Comparison of ENCODE assay signal across 9 cellular contexts in the genomic region with DNA sequence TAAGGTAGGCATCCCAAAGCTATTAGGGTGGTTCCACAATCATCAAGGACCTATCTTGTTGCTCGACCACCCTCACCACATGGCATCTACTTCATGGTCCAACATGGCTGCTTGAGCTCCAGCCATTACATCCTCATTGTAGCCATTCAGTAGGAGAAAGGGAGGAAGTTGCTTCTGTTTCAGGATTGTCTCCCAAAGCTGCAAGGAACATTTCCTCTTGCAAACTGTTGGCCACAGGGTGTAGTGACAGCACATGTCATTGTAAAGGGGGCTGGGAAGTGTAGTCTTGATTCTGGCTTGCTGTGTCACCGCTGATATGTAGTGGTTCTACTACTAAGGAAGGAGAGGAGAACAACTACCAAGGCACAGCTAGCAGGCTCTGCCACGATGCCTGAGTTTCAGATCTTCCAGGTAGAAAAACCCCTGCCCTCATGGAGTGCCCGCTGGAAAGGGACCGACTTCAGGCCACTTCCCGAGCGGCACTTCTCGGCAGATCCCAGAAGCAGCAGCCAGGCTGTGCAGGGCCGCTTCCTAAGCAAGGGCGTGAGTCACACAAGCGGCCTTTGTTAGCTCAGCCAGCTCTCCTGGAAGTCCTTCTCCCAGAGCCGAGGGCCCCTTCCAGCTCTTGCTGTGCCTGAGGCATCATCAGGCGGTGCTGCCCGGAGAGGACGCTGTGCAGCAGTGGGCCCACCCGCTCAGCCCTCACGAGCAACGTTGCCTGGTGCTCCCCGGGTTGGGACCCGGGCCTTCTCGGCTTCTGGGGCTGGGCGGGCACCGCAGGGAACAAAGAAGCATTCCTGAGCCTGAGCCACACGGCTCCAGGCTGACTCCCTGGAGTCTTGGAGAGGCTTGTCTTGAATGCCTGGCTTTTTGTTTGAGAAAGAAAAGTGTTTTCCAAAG. TPM values are rescaled to one million over a fixed set of nuclear protein-coding genes. Genes with fewer than 3 reads are reported as not detected.
DNase-seq lines count a peak whose midpoint lies in the region; ATAC-seq and TF ChIP-seq lines count a peak whose summit lies in the region.
"Had no signal": no experiment of that assay in that cellular context is flagged by ENCODE, and none has a peak within 500 bp of the region (broad histone marks: within the 10 kb centered on the region; RNA-seq: fewer than 3 reads in every experiment).

No MANE protein-coding gene starts in this region.

- 0 out of 2 replicates have a peak, but pooled peaks cover 4% of the 10 kb centered on the region for H3F3A ChIP-seq in GM23338 (replicated peaks; ENCODE audit: low read depth)

- TF ChIP-seq CTCF in GM23338 (conservative IDR thresholded peaks at IDR 0.05; ENCODE audit: low read depth in 2 of 2) (no peak), astrocyte of the cerebellum (IDR thresholded peaks at IDR 0.05; ENCODE audit: low read depth, low read length, missing control alignments) (peak; percentile 37)

- H3K9me2 ChIP-seq in GM23338 (ENCODE audit: insufficient read depth), result no peaks in the 10 kb centered on the region

- peaks cover 26% of the 10 kb centered on the region for H3K27me3 Mint-ChIP-seq in GM23338 (ENCODE audit: insufficient read depth, low read depth, poor library complexity)
- peaks cover 0 to 3% of the 10 kb centered on the region in 2 donors for H3K27me3 Mint-ChIP-seq in CD8-positive, alpha-beta memory T cell

- ATAC-seq in GM23338, result peak; percentile 90
- ATAC-seq in right cardiac atrium, result peak; percentile 92 to 93

- WGBS in right cardiac atrium, result 46% methylated on average over 24 of the region's 24 CpGs

- peaks cover 17% of the 10 kb centered on the region for H3K4me1 Mint-ChIP-seq in GM23338
- no peaks in the 10 kb centered on the region for H3K4me1 Mint-ChIP-seq in CD8-positive, alpha-beta memory T cell

- no peaks in the 10 kb centered on the region for H4K20me1 ChIP-seq in GM23338 (replicated peaks; ENCODE audit: insufficient read depth)

- peaks cover 4% of the 10 kb centered on the region; the same call in 2 of the 3 replicates for H3K36me3 Mint-ChIP-seq in GM23338 (ENCODE audit: low read depth)
- H3K36me3 Mint-ChIP-seq in CD8-positive, alpha-beta memory T cell, result no peaks in the 10 kb centered on the region

- H3K27me3 ChIP-seq in GM23338 (ENCODE audit: insufficient read depth) (no peaks in the 10 kb centered on the region), right cardiac atrium (ENCODE audit: control insufficient read depth, insufficient read depth) (no peaks in the 10 kb centered on the region)
- no peaks in the 10 kb centered on the region for H3K27me3 ChIP-seq in CD8-positive, alpha-beta memory T cell (ENCODE audit: insufficient read depth, low read length, poor library complexity, severe bottlenecking)

- in situ Hi-C loops in astrocyte of the cerebellum (cut with HindIII; ENCODE audit: low sequenced_read_pairs), result loop anchor here (5.0 kb wide), 1 partner anchor 42 kb away; no protein-coding TSS in a partner anchor

- H3K79me2 ChIP-seq in GM23338 (replicated peaks; ENCODE audit: insufficient read depth), result no peaks in the 10 kb centered on the region

- H3K4me1 ChIP-seq in GM23338 (ENCODE audit: insufficient read depth) (0 out of 2 replicates have a peak, but pooled peaks cover 4% of the 10 kb centered on the region), right cardiac atrium (ENCODE audit: control insufficient read depth, insufficient read depth, low read length) (no peaks in the 10 kb centered on the region)
- H3K4me1 ChIP-seq in CD8-positive, alpha-beta memory T cell (ENCODE audit: insufficient read depth, low read length), result no peaks in the 10 kb centered on the region

- CTCF ChIA-PET in CD8-positive, alpha-beta memory T cell (lab: Charles Lee), result no interaction called here

- no peaks in the 10 kb centered on the region for H3K9me3 ChIP-seq in right cardiac atrium (ENCODE audit: control insufficient read depth, low read length)
- H3K9me3 ChIP-seq in CD8-positive, alpha-beta memory T cell (ENCODE audit: low read length), result no peaks in the 10 kb centered on the region

- no peaks in the 10 kb centered on the region for H3K9me3 Mint-ChIP-seq in GM23338
- H3K9me3 Mint-ChIP-seq in CD8-positive, alpha-beta memory T cell, result peaks cover 0 to under 1% (median 0%) of the 10 kb centered on the region in 5 donors

- H3K27ac ChIP-seq in GM23338 (ENCODE audit: low read depth), result peak overlapping the region; percentile 36
- peak overlapping the region; percentile 5 for H3K27ac ChIP-seq in right cardiac atrium (ENCODE audit: low read length)
- no peak overlapping the region for H3K27ac ChIP-seq in CD8-positive, alpha-beta memory T cell (ENCODE audit: low read depth, low read length)

- peak overlapping the region; percentile 5; the same call in 1 of the 2 replicates for H2AFZ ChIP-seq in GM23338

- no peak overlapping the region; the same call in 1 of the 2 replicates for H3K4me3 ChIP-seq in GM23338
- no peak overlapping the region for H3K4me3 ChIP-seq in astrocyte of the cerebellum (ENCODE audit: low read depth, low read length)
- H3K4me3 ChIP-seq in right cardiac atrium (ENCODE audit: low read length), result no peak overlapping the region
- no peak overlapping the region for H3K4me3 ChIP-seq in CD8-positive, alpha-beta memory T cell (ENCODE audit: low read length)

- peak overlapping the region; percentile 46; the same call in 1 of the 2 replicates for H3K4me2 ChIP-seq in GM23338

- peak overlapping the region; percentile 93 for H3K27ac Mint-ChIP-seq in GM23338
- no peak overlapping the region for H3K27ac Mint-ChIP-seq in CD8-positive, alpha-beta memory T cell

- H3K4me3 Mint-ChIP-seq in GM23338, result no peak overlapping the region
- no peak overlapping the region for H3K4me3 Mint-ChIP-seq in CD8-positive, alpha-beta memory T cell

- intact Hi-C loops in right cardiac atrium (cut with DNase I), result no loop called here

- no peaks in the 10 kb centered on the region for H3K36me3 ChIP-seq in GM23338 (ENCODE audit: insufficient read depth)
- no peaks in the 10 kb centered on the region for H3K36me3 ChIP-seq in CD8-positive, alpha-beta memory T cell (ENCODE audit: insufficient read depth, low read length)

- DNase-seq in GM23338 (ENCODE audit: low spot score) (peak; percentile 79), astrocyte of the cerebellum (ENCODE audit: low read depth) (peak; percentile 81), right cardiac atrium (peak; percentile 82 to 89 (median 85)), retina (peak; percentile 68), NCI-H524 (lab: John Stamatoyannopoulos, UW) (no peak), NCI-H510A (lab: John Stamatoyannopoulos, UW) (no peak), NCI-H526 (lab: John Stamatoyannopoulos, UW) (no peak)
- no peak for DNase-seq in CD8-positive, alpha-beta memory T cell
- DNase-seq: NCI-H2029 had no signal

- POLR2A ChIA-PET in CD8-positive, alpha-beta memory T cell (lab: Charles Lee), result no interaction called here

TF ChIP-seq in GM23338, 12 proteins besides CTCF, POLR2A, EP300 and RAD21:
- no peak for TF ChIP-seq CREB1 (CRISPR knock-in tag; IDR thresholded peaks at IDR 0.05; ENCODE audit: low read depth)

RNA-seq across cellular contexts. Expression of gene HS6ST1, which starts 58.2 kb away (rescaled TPM):
- 76.4 and 106 TPM in 2 replicates for total RNA-seq in GM23338 (2014; rRNA removed; shearing (Covaris generic))
- polyA plus RNA-seq in GM23338 (2016; fragmentation: Nextera tagmentation; extraction: Ambion mirVana), result 21.1 and 22.5 TPM in 2 replicates
- total RNA-seq in right cardiac atrium, result 10 to 100 TPM; 13.3 to 28.4 (median 21.1) TPM
- polyA plus RNA-seq in right cardiac atrium, result 19.8 TPM
- 10 to 100 TPM; 18.0 to 18.2 TPM for total RNA-seq in CD8-positive, alpha-beta memory T cell
- 4.6 TPM for polyA plus RNA-seq in CD8-positive, alpha-beta memory T cell

Comparison
In these comparisons a context has a peak if more than half of its experiments do, and no peak if none do; other contexts are left out.
1. DNase-seq: peak in GM23338 (single experiment), astrocyte of the cerebellum (single experiment), right cardiac atrium (3 of 3) and retina (single experiment); none in NCI-H524 (0 of 2), NCI-H510A (single experiment), CD8-positive, alpha-beta memory T cell (0 of 5) and NCI-H526 (0 of 2).